In the genomic region with DNA sequence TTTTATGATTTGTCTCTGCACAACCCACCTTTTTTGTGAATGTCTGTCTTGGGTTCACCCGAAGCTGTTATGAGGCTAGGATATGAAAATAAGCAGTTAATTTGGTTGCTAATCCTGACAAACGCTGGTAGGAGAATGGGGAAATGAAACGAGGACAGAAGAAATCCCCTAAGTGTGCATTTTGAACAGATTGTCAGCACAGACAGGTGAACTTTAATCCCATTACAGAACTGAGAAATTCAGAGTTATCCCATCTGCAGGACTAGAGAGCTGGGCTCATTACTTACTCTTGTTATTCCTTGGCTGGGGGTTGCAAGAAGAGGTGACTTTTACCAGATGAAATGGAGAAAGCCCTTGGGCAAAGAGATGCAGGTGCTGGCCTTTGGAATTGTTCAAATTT, we compare ENCODE assay signal across 1 cellular context.
TF ChIP-seq lines count a peak whose summit lies in the region.

No MANE protein-coding gene starts in this region.

TF ChIP-seq in GM12878, 131 proteins besides CTCF, POLR2A, EP300 and RAD21 (continued from another document):
- TF ChIP-seq NR2F1 (conservative IDR thresholded peaks at IDR 0.05) (peak; percentile 78), CHD1 (IDR thresholded peaks at IDR 0.05; ENCODE audit: low read depth, low read length) (no peak), EZH2 (IDR thresholded peaks at IDR 0.05; ENCODE audit: borderline replicate concordance, control insufficient read depth, low read depth, low read length) (no peak), KDM1A (IDR thresholded peaks at IDR 0.05; ENCODE audit: borderline replicate concordance) (no peak), TCF7 (IDR thresholded peaks at IDR 0.05; ENCODE audit: borderline replicate concordance) (no peak)
- TF ChIP-seq, protein P1, sequence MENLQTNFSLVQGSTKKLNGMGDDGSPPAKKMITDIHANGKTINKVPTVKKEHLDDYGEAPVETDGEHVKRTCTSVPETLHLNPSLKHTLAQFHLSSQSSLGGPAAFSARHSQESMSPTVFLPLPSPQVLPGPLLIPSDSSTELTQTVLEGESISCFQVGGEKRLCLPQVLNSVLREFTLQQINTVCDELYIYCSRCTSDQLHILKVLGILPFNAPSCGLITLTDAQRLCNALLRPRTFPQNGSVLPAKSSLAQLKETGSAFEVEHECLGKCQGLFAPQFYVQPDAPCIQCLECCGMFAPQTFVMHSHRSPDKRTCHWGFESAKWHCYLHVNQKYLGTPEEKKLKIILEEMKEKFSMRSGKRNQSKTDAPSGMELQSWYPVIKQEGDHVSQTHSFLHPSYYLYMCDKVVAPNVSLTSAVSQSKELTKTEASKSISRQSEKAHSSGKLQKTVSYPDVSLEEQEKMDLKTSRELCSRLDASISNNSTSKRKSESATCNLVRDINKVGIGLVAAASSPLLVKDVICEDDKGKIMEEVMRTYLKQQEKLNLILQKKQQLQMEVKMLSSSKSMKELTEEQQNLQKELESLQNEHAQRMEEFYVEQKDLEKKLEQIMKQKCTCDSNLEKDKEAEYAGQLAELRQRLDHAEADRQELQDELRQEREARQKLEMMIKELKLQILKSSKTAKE (IDR thresholded peaks at IDR 0.05; ENCODE audit: low read depth, poor library complexity, severe bottlenecking) = peak; percentile 69
- TF ChIP-seq, protein P2, sequence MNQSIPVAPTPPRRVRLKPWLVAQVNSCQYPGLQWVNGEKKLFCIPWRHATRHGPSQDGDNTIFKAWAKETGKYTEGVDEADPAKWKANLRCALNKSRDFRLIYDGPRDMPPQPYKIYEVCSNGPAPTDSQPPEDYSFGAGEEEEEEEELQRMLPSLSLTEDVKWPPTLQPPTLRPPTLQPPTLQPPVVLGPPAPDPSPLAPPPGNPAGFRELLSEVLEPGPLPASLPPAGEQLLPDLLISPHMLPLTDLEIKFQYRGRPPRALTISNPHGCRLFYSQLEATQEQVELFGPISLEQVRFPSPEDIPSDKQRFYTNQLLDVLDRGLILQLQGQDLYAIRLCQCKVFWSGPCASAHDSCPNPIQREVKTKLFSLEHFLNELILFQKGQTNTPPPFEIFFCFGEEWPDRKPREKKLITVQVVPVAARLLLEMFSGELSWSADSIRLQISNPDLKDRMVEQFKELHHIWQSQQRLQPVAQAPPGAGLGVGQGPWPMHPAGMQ (IDR thresholded peaks at IDR 0.05; ENCODE audit: borderline replicate concordance) = no peak
